In the genomic region with DNA sequence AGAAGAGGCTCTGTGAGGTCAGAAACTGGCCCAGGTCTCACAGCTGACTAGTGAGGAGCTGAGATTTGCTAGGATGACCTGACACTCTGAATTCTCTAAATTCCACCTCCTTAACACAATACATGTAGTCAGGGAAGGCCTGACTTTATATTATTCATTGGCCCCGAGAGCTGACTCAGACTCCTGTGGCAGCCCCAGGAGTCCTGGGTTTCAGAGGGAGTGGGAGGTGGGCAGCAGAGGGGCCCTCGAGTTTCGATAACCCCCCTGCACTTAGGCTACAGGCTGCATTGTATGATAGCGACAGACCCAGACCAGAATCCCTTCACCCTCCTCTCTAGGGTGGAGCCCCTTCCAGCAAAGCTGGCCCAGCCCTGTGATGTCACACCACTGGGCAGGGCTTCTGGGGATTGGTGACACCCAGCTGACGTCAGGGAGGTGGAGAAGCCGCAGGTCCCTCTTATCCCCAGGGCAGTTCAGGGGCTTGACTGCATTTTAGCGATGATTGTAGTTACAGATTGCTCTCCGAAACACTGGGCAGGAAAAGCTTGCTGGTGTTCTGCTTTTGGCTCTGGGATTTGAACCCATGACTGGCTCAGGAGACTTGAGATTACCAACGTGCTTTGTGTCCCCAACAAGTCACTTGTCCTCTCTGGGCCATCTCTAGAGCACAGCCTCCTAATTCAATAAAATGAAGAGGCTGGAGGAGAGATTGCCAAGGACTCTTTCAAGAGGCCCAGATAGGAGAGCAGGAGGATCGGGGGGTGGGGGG, we compare ENCODE assay signal across 1 cellular context.
TF ChIP-seq lines count a peak whose summit lies in the region.

No MANE protein-coding gene starts in this region.

TF ChIP-seq in K562, 482 proteins besides CTCF, POLR2A, EP300 and RAD21 (continued from another document):
- 0 out of 2 replicates have a peak, but pooled peaks have one; percentile 41 for TF ChIP-seq RUNX1 (IDR thresholded peaks at IDR 0.05; ENCODE audit: low read depth)
- TF ChIP-seq DMBX1 (CRISPR knock-in tag; IDR thresholded peaks at IDR 0.05; ENCODE audit: borderline replicate concordance): no peak
- peak in 1 of 2 experiments; percentile 22; a peak in 1 of 4 replicates for TF ChIP-seq RCOR1 (IDR thresholded peaks at IDR 0.05; ENCODE audit: borderline replicate concordance in 1 of 2, low read depth in 2 of 2, low read length in 2 of 2)
- no peak for TF ChIP-seq ZNF561 (CRISPR knock-in tag; conservative IDR thresholded peaks at IDR 0.05)
- no peak for TF ChIP-seq MXI1 (IDR thresholded peaks at IDR 0.05; ENCODE audit: low read depth, low read length)
- no peak for TF ChIP-seq ZNF696 (CRISPR knock-in tag; conservative IDR thresholded peaks at IDR 0.05)
- TF ChIP-seq SRSF1 (IDR thresholded peaks at IDR 0.05; ENCODE audit: low read depth, low read length): no peak
- no peak for TF ChIP-seq SMARCE1 (IDR thresholded peaks at IDR 0.05)
- TF ChIP-seq ZNF224 (CRISPR knock-in tag; IDR thresholded peaks at IDR 0.05): no peak
- no peak for TF ChIP-seq SMARCB1 (IDR thresholded peaks at IDR 0.05; ENCODE audit: insufficient read length, low read depth)
- TF ChIP-seq RAD51 (IDR thresholded peaks at IDR 0.05; ENCODE audit: borderline replicate concordance, low read depth): peak; percentile 17; the same call in 1 of the 2 replicates
- TF ChIP-seq GATAD2A (IDR thresholded peaks at IDR 0.05): peak; percentile 51; the same call in 1 of the 2 replicates
- TF ChIP-seq BRD9 (IDR thresholded peaks at IDR 0.05; ENCODE audit: low read depth, partially characterized antibody): peak; percentile 56
- no peak for TF ChIP-seq SMAD3 (CRISPR knock-in tag; conservative IDR thresholded peaks at IDR 0.05)
- TF ChIP-seq FOXM1 (IDR thresholded peaks at IDR 0.05; ENCODE audit: low read depth): no peak
- TF ChIP-seq FOXM1 (CRISPR knock-in tag; IDR thresholded peaks at IDR 0.05; ENCODE audit: low read depth): 0 out of 2 replicates have a peak, but pooled peaks have one; percentile 30
- TF ChIP-seq, protein P1, sequence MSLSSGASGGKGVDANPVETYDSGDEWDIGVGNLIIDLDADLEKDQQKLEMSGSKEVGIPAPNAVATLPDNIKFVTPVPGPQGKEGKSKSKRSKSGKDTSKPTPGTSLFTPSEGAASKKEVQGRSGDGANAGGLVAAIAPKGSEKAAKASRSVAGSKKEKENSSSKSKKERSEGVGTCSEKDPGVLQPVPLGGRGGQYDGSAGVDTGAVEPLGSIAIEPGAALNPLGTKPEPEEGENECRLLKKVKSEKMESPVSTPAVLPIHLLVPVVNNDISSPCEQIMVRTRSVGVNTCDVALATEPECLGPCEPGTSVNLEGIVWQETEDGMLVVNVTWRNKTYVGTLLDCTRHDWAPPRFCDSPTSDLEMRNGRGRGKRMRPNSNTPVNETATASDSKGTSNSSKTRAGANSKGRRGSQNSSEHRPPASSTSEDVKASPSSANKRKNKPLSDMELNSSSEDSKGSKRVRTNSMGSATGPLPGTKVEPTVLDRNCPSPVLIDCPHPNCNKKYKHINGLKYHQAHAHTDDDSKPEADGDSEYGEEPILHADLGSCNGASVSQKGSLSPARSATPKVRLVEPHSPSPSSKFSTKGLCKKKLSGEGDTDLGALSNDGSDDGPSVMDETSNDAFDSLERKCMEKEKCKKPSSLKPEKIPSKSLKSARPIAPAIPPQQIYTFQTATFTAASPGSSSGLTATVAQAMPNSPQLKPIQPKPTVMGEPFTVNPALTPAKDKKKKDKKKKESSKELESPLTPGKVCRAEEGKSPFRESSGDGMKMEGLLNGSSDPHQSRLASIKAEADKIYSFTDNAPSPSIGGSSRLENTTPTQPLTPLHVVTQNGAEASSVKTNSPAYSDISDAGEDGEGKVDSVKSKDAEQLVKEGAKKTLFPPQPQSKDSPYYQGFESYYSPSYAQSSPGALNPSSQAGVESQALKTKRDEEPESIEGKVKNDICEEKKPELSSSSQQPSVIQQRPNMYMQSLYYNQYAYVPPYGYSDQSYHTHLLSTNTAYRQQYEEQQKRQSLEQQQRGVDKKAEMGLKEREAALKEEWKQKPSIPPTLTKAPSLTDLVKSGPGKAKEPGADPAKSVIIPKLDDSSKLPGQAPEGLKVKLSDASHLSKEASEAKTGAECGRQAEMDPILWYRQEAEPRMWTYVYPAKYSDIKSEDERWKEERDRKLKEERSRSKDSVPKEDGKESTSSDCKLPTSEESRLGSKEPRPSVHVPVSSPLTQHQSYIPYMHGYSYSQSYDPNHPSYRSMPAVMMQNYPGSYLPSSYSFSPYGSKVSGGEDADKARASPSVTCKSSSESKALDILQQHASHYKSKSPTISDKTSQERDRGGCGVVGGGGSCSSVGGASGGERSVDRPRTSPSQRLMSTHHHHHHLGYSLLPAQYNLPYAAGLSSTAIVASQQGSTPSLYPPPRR (CRISPR knock-in tag; IDR thresholded peaks at IDR 0.05; ENCODE audit: borderline replicate concordance): no peak
- TF ChIP-seq ZNF197 (CRISPR knock-in tag; IDR thresholded peaks at IDR 0.05; ENCODE audit: low read depth): no peak
- TF ChIP-seq ZNF586 (CRISPR knock-in tag; conservative IDR thresholded peaks at IDR 0.05): no peak
- TF ChIP-seq ZFP36 (IDR thresholded peaks at IDR 0.05; ENCODE audit: low read depth, low read length, partially characterized antibody): peak; percentile 71
TF ChIP-seq in K562: peak in this region for 53.
